In the genomic region with DNA sequence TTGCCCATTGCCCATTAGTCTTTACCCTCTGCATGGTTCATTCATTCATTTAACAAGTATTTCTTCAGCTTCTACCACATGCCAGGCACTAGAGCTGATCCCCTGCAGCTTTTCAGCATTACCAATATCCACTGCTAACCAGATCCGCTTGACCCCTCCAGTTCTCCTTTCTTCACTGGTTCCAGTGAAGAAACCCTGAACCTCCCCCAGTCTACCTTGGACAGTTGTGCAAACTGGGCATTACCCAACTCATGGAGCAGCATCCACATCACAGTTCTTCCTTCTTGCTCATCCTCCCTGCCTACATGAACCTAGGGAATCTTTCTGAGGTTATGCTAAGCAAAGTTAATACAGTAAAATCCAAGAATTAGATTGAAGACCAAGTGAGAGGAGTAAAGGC, we compare ENCODE assay signal across 17 cellular contexts.
"Had no signal": no experiment of that assay in that cellular context is flagged by ENCODE, and none has a peak within 500 bp of the region (broad histone marks: within the 10 kb centered on the region; RNA-seq: fewer than 3 reads in every experiment).

No MANE protein-coding gene starts in this region.

- DNase-seq: activated CD4-positive, alpha-beta T cell treated with anti-CD3 and anti-CD28 coated beads for 1 hour; activated CD4-positive, alpha-beta T cell treated with anti-CD3 and anti-CD28 coated beads, Interleukin-2, amount 50 U/mL, for 48 hours; activated effector memory CD4-positive, alpha-beta T cell treated with Interleukin-2 at 50 U/mL for 16 hours; anterior cingulate cortex; brain microvascular endothelial cell; cerebellar nuclear complex; effector memory CD4-positive, alpha-beta T cell; foreskin melanocyte; head of caudate nucleus; immature natural killer cell; naive B cell; retina; SJCRH30; stimulated activated CD4-positive, alpha-beta T cell treated with anti-CD3 and anti-CD28 coated beads, Interleukin-4, amount 100 ng/mL, for 24 hours; stimulated activated naive CD4-positive, alpha-beta T cell; substantia nigra; SW 1271 had no signal

- H3K27me3 ChIP-seq: brain microvascular endothelial cell, SJCRH30 had no signal

- H3K9me3 ChIP-seq: SJCRH30 had no signal

- H3K36me3 ChIP-seq: brain microvascular endothelial cell, SJCRH30 had no signal

- H3K27ac ChIP-seq: brain microvascular endothelial cell, SJCRH30 had no signal

- H3K4me3 ChIP-seq: SJCRH30 had no signal

- H3K4me1 ChIP-seq: SJCRH30 had no signal
